3 cellular contexts compared by ENCODE assay signal in the genomic region with DNA sequence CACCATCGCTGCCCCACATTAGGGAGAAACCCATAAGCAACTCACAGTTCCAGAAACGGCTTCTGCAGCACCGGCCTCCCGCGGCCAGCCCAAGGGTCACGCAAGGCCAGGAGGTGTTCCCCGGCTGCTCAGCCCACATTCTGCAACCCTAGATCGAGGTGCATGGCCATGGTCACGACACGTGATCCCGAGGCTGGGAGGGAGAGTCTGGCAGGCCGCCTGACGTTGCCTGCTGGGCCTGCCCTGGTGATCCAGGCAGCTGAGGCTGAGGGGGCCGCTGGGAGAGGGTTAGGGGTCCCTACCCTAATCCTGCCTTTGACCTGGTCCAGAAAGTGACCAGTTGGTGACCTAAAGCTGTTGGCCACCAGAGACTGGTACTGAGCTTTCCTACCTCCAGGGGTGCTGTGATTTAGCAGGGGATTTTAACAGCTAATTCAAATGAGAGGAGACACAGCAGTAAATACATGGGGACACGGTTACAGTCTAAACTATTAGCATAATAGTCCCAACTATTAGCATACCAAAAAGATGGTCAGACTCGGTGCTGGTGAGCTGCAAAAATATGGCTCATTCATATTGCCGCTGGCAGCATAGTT.
TF ChIP-seq lines count a peak whose summit lies in the region.

No MANE protein-coding gene starts in this region.

TF ChIP-seq in IMR-90, 13 proteins besides CTCF, POLR2A, EP300 and RAD21:
- no peak for TF ChIP-seq RCOR1 (IDR thresholded peaks at IDR 0.05; ENCODE audit: insufficient replicate concordance, low read length)
- no peak for TF ChIP-seq CEBPB (IDR thresholded peaks at IDR 0.05; ENCODE audit: low read depth, low read length)
- TF ChIP-seq MAFK (IDR thresholded peaks at IDR 0.05; ENCODE audit: low read depth, low read length) = no peak
- TF ChIP-seq, protein P1, sequence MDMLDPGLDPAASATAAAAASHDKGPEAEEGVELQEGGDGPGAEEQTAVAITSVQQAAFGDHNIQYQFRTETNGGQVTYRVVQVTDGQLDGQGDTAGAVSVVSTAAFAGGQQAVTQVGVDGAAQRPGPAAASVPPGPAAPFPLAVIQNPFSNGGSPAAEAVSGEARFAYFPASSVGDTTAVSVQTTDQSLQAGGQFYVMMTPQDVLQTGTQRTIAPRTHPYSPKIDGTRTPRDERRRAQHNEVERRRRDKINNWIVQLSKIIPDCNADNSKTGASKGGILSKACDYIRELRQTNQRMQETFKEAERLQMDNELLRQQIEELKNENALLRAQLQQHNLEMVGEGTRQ (IDR thresholded peaks at IDR 0.05; ENCODE audit: low read depth, low read length) = no peak
- no peak for TF ChIP-seq MAZ (IDR thresholded peaks at IDR 0.05; ENCODE audit: borderline replicate concordance, low read depth, low read length)
- TF ChIP-seq RFX5 (IDR thresholded peaks at IDR 0.05; ENCODE audit: low read depth, low read length) = no peak
- TF ChIP-seq CHD1 (IDR thresholded peaks at IDR 0.05; ENCODE audit: low read depth, low read length) = no peak
- TF ChIP-seq, protein P2, sequence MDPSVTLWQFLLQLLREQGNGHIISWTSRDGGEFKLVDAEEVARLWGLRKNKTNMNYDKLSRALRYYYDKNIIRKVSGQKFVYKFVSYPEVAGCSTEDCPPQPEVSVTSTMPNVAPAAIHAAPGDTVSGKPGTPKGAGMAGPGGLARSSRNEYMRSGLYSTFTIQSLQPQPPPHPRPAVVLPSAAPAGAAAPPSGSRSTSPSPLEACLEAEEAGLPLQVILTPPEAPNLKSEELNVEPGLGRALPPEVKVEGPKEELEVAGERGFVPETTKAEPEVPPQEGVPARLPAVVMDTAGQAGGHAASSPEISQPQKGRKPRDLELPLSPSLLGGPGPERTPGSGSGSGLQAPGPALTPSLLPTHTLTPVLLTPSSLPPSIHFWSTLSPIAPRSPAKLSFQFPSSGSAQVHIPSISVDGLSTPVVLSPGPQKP (IDR thresholded peaks at IDR 0.05; ENCODE audit: borderline replicate concordance, low read depth, low read length) = no peak

TF ChIP-seq in K562, 482 proteins besides CTCF, POLR2A, EP300 and RAD21:
- TF ChIP-seq, protein P3, sequence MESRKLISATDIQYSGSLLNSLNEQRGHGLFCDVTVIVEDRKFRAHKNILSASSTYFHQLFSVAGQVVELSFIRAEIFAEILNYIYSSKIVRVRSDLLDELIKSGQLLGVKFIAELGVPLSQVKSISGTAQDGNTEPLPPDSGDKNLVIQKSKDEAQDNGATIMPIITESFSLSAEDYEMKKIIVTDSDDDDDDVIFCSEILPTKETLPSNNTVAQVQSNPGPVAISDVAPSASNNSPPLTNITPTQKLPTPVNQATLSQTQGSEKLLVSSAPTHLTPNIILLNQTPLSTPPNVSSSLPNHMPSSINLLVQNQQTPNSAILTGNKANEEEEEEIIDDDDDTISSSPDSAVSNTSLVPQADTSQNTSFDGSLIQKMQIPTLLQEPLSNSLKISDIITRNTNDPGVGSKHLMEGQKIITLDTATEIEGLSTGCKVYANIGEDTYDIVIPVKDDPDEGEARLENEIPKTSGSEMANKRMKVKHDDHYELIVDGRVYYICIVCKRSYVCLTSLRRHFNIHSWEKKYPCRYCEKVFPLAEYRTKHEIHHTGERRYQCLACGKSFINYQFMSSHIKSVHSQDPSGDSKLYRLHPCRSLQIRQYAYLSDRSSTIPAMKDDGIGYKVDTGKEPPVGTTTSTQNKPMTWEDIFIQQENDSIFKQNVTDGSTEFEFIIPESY (CRISPR knock-in tag; IDR thresholded peaks at IDR 0.05) = no peak
- TF ChIP-seq RAD51 (IDR thresholded peaks at IDR 0.05; ENCODE audit: borderline replicate concordance, low read depth) (peak; percentile 36; the same call in 1 of the 2 replicates), RCOR1 (IDR thresholded peaks at IDR 0.05; ENCODE audit: borderline replicate concordance in 1 of 2, low read depth in 2 of 2, low read length in 2 of 2) (no peak)
- TF ChIP-seq, protein P4, sequence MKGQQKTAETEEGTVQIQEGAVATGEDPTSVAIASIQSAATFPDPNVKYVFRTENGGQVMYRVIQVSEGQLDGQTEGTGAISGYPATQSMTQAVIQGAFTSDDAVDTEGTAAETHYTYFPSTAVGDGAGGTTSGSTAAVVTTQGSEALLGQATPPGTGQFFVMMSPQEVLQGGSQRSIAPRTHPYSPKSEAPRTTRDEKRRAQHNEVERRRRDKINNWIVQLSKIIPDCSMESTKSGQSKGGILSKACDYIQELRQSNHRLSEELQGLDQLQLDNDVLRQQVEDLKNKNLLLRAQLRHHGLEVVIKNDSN (CRISPR knock-in tag; IDR thresholded peaks at IDR 0.05) = peak; percentile 40; the same call in 1 of the 2 replicates
TF ChIP-seq in K562: peak in this region for 2.

TF ChIP-seq in HepG2, 621 proteins besides CTCF, POLR2A, EP300 and RAD21 (continues in another document):
- TF ChIP-seq CBFB (CRISPR knock-in tag; IDR thresholded peaks at IDR 0.05) (no peak), ELF4 (CRISPR knock-in tag; IDR thresholded peaks at IDR 0.05; ENCODE audit: borderline replicate concordance) (no peak), ZNF260 (CRISPR knock-in tag; IDR thresholded peaks at IDR 0.05; ENCODE audit: borderline replicate concordance, low read depth) (no peak), KDM3A (CRISPR knock-in tag; IDR thresholded peaks at IDR 0.05; ENCODE audit: low read depth) (no peak), ZBTB46 (CRISPR knock-in tag; IDR thresholded peaks at IDR 0.05; ENCODE audit: borderline replicate concordance) (no peak), IRF9 (CRISPR knock-in tag; IDR thresholded peaks at IDR 0.05; ENCODE audit: borderline replicate concordance) (peak; percentile 61; the same call in 1 of the 2 replicates), AHR (CRISPR knock-in tag; IDR thresholded peaks at IDR 0.05) (no peak), NCOR1 (IDR thresholded peaks at IDR 0.05; ENCODE audit: borderline replicate concordance, low read length) (peak; percentile 60; the same call in 1 of the 2 replicates), ZKSCAN8 (CRISPR knock-in tag; IDR thresholded peaks at IDR 0.05; ENCODE audit: borderline replicate concordance) (no peak), ZSCAN29 (CRISPR knock-in tag; conservative IDR thresholded peaks at IDR 0.05) (no peak), ZNF687 (CRISPR knock-in tag; IDR thresholded peaks at IDR 0.05) (peak; percentile 97), MEIS2 (CRISPR knock-in tag; IDR thresholded peaks at IDR 0.05) (no peak), FOXK1 (CRISPR knock-in tag; IDR thresholded peaks at IDR 0.05; ENCODE audit: borderline replicate concordance, low read depth) (no peak), ZNF652 (CRISPR knock-in tag; IDR thresholded peaks at IDR 0.05; ENCODE audit: borderline replicate concordance, low read depth) (no peak), ZNF207 (IDR thresholded peaks at IDR 0.05; ENCODE audit: borderline replicate concordance) (no peak), ZNF567 (CRISPR knock-in tag; IDR thresholded peaks at IDR 0.05; ENCODE audit: borderline replicate concordance) (no peak)
- TF ChIP-seq, protein P1 (IDR thresholded peaks at IDR 0.05; ENCODE audit: low read depth, low read length) = peak; percentile 44; the same call in 1 of the 2 replicates
- TF ChIP-seq, protein P1 (CRISPR knock-in tag; IDR thresholded peaks at IDR 0.05; ENCODE audit: borderline replicate concordance) = peak; percentile 79; the same call in 1 of the 2 replicates
- TF ChIP-seq, protein P5, sequence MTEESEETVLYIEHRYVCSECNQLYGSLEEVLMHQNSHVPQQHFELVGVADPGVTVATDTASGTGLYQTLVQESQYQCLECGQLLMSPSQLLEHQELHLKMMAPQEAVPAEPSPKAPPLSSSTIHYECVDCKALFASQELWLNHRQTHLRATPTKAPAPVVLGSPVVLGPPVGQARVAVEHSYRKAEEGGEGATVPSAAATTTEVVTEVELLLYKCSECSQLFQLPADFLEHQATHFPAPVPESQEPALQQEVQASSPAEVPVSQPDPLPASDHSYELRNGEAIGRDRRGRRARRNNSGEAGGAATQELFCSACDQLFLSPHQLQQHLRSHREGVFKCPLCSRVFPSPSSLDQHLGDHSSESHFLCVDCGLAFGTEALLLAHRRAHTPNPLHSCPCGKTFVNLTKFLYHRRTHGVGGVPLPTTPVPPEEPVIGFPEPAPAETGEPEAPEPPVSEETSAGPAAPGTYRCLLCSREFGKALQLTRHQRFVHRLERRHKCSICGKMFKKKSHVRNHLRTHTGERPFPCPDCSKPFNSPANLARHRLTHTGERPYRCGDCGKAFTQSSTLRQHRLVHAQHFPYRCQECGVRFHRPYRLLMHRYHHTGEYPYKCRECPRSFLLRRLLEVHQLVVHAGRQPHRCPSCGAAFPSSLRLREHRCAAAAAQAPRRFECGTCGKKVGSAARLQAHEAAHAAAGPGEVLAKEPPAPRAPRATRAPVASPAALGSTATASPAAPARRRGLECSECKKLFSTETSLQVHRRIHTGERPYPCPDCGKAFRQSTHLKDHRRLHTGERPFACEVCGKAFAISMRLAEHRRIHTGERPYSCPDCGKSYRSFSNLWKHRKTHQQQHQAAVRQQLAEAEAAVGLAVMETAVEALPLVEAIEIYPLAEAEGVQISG (CRISPR knock-in tag; IDR thresholded peaks at IDR 0.05) = peak; percentile 81
- TF ChIP-seq, protein P6, sequence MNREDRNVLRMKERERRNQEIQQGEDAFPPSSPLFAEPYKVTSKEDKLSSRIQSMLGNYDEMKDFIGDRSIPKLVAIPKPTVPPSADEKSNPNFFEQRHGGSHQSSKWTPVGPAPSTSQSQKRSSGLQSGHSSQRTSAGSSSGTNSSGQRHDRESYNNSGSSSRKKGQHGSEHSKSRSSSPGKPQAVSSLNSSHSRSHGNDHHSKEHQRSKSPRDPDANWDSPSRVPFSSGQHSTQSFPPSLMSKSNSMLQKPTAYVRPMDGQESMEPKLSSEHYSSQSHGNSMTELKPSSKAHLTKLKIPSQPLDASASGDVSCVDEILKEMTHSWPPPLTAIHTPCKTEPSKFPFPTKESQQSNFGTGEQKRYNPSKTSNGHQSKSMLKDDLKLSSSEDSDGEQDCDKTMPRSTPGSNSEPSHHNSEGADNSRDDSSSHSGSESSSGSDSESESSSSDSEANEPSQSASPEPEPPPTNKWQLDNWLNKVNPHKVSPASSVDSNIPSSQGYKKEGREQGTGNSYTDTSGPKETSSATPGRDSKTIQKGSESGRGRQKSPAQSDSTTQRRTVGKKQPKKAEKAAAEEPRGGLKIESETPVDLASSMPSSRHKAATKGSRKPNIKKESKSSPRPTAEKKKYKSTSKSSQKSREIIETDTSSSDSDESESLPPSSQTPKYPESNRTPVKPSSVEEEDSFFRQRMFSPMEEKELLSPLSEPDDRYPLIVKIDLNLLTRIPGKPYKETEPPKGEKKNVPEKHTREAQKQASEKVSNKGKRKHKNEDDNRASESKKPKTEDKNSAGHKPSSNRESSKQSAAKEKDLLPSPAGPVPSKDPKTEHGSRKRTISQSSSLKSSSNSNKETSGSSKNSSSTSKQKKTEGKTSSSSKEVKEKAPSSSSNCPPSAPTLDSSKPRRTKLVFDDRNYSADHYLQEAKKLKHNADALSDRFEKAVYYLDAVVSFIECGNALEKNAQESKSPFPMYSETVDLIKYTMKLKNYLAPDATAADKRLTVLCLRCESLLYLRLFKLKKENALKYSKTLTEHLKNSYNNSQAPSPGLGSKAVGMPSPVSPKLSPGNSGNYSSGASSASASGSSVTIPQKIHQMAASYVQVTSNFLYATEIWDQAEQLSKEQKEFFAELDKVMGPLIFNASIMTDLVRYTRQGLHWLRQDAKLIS (CRISPR knock-in tag; IDR thresholded peaks at IDR 0.05) = no peak
